Comparison of ENCODE assay signal across 1 cellular context in the genomic region with DNA sequence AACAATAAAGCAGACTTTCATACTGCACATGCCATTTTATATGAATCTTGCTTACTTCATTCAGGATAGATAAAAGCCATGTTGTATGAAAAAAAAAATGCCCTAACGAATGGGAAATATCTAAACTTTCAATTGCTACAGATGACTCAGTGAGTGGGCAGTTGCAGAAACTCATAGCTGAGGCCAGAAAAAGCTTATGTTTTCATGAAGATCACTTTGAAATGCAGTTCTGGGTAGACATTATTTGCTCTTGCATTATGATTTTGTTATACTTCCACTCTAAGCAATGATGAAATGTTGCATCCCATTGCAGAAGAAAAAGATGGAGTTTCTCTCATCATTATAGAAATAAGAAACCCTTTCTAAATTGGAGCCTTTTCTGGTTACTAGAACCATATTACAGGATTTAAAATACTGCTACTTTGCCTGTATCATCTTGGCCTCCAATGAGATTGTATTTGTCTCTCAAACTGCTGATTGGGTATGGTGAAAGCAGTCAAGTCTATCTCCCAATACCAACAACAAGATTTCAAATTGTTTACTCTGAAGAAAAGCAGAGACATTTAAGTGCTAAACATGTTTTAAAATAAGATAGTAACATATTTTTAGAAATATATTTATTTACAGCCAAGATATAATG.
TF ChIP-seq lines count a peak whose summit lies in the region.

No MANE protein-coding gene starts in this region.

TF ChIP-seq in endothelial cell of umbilical vein, 7 proteins besides CTCF, POLR2A, EP300 and RAD21:
- TF ChIP-seq GATA2 (IDR thresholded peaks at IDR 0.05; ENCODE audit: insufficient read depth, insufficient read length, low read depth, low read length) = no peak
- peak; percentile 25 for TF ChIP-seq FOS (IDR thresholded peaks at IDR 0.05; ENCODE audit: borderline replicate concordance, insufficient read depth, low read length)
TF ChIP-seq in endothelial cell of umbilical vein: peak in this region for 1.
